Comparison of ENCODE assay signal across 14 cellular contexts in genomic region chr17:38861399-38861843, GRCh38. TPM values are rescaled to one million over a fixed set of nuclear protein-coding genes. Genes with fewer than 3 reads are reported as not detected.
A peak's percentile ranks its signal among the peaks of the same experiment; 100 is the strongest.
DNase-seq lines count a peak whose midpoint lies in the region; ATAC-seq and TF ChIP-seq lines count a peak whose summit lies in the region.
"Had no signal": no experiment of that assay in that cellular context is flagged by ENCODE, and none has a peak within 500 bp of the region (broad histone marks: within the 10 kb centered on the region; RNA-seq: fewer than 3 reads in every experiment).

No MANE protein-coding gene starts in this region.

- H3K27me3 ChIP-seq in Panc1 (ENCODE audit: control insufficient read depth, insufficient read depth, low read length), result no peaks in the 10 kb centered on the region
- no peaks in the 10 kb centered on the region for H3K27me3 ChIP-seq in foreskin keratinocyte
- no peaks in the 10 kb centered on the region for H3K27me3 ChIP-seq in left ventricle myocardium inferior (ENCODE audit: low read depth)
- H3K27me3 ChIP-seq: gastroesophageal sphincter had no signal

- no peaks in the 10 kb centered on the region for H3K4me1 ChIP-seq in Panc1 (ENCODE audit: control insufficient read depth, insufficient read depth, low read length)
- H3K4me1 ChIP-seq in foreskin keratinocyte, result peaks cover 4% of the 10 kb centered on the region
- no peaks in the 10 kb centered on the region for H3K4me1 ChIP-seq in left ventricle myocardium inferior
- H3K4me1 ChIP-seq: gastroesophageal sphincter, prostate gland had no signal

- ATAC-seq in Panc1 (peak; percentile 96), foreskin keratinocyte (peak; percentile 25), GM18870 (IDR thresholded peaks at IDR 0.05; ENCODE audit: unreplicated experiment) (no peak)
- ATAC-seq: gastroesophageal sphincter had no signal

- H3K9me3 ChIP-seq in Panc1 (ENCODE audit: control insufficient read depth, insufficient read depth, low read depth, low read length) (no peaks in the 10 kb centered on the region), left ventricle myocardium inferior (replicated peaks) (no peaks in the 10 kb centered on the region)
- H3K9me3 ChIP-seq: gastroesophageal sphincter, prostate gland, thoracic aorta had no signal

- TF ChIP-seq CTCF in GM13977 (IDR thresholded peaks at IDR 0.05; ENCODE audit: extremely low read depth, insufficient read depth, missing control alignments), result no peak
- TF ChIP-seq CTCF in Panc1 (IDR thresholded peaks at IDR 0.05), result no peak
- no peak for TF ChIP-seq CTCF in foreskin keratinocyte (conservative IDR thresholded peaks at IDR 0.05)
- TF ChIP-seq CTCF in left ventricle myocardium inferior (IDR thresholded peaks at IDR 0.05; ENCODE audit: borderline replicate concordance), result no peak

- H3K27ac ChIP-seq in Panc1 (ENCODE audit: low read length) (no peak overlapping the region), foreskin keratinocyte (no peak overlapping the region), left ventricle myocardium inferior (replicated peaks) (no peak overlapping the region)
- H3K27ac ChIP-seq: gastroesophageal sphincter, prostate gland, thoracic aorta had no signal

- intact Hi-C loops in Panc1 (cut with micrococcal nuclease; ENCODE audit: unreplicated experiment) (no loop called here), left ventricle myocardium inferior (cut with micrococcal nuclease) (loop anchor here (10.0 kb wide), 1 partner anchor 63 kb away; the partner anchor contains the start of gene LASP1NB)

- BruUV-seq in Panc1 (replicated peaks; lab: Mats Ljungman, UMichigan), result no TSS peak

- H3K4me3 ChIP-seq in Panc1 (ENCODE audit: low read depth in 2 of 2, low read length in 2 of 2) (no peak overlapping the region), left ventricle myocardium inferior (no peak overlapping the region)
- H3K4me3 ChIP-seq: gastroesophageal sphincter, prostate gland, thoracic aorta had no signal

- CTCF ChIA-PET in Panc1 (lab: Charles Lee), result interaction anchor here (0.7 kb wide), 1 partner anchor 292 kb away, joined by 3 read pairs; no protein-coding TSS in a partner anchor

- in situ Hi-C loops in GM13977 (cut with MboI; ENCODE audit: low pct_unique_long_range_greater_than_20kb, low sequenced_read_pairs, unreplicated experiment) (no loop called here), Panc1 (cut with HindIII; ENCODE audit: low pct_unique_long_range_greater_than_20kb, low sequenced_read_pairs) (no loop called here)

- POLR2A ChIA-PET in Panc1 (lab: Charles Lee), result no interaction called here

- DNase-seq in NCI-H1436 (lab: John Stamatoyannopoulos, UW), result peak; percentile 50
- DNase-seq in NCI-H1436 treated with DMSO at 0.1 percent for 48 hours (lab: John Stamatoyannopoulos, UW), result no peak
- peak; percentile 9 for DNase-seq in GM13977 (ENCODE audit: low spot score)
- peak; percentile 64 for DNase-seq in Panc1 (ENCODE audit: low read depth, low spot score)
- no peak for DNase-seq in foreskin keratinocyte
- no peak for DNase-seq in NCI-H128 (lab: John Stamatoyannopoulos, UW; ENCODE audit: unreplicated experiment)
- no peak for DNase-seq in left ventricle myocardium inferior
- DNase-seq: cerebellar nuclear complex; NCI-H2081 treated with DMSO at 0.1 percent for 48 hours; stimulated activated CD4-positive, alpha-beta T cell treated with anti-CD3 and anti-CD28 coated beads, Interleukin-4, amount 100 ng/mL, for 4 hours had no signal

- H3K36me3 ChIP-seq in Panc1 (ENCODE audit: control insufficient read depth, insufficient read depth, low read length) (no peaks in the 10 kb centered on the region), left ventricle myocardium inferior (no peaks in the 10 kb centered on the region)
- H3K36me3 ChIP-seq: gastroesophageal sphincter, prostate gland, thoracic aorta had no signal

RNA-seq across cellular contexts. Expression of gene RPL23, which starts 7.9 kb away (rescaled TPM):
- total RNA-seq in Panc1 (2021; ENCODE audit: unreplicated experiment) (649 TPM), foreskin keratinocyte (1,973 and 2,061 TPM in 2 replicates), left ventricle myocardium inferior (760 TPM)
- 684 TPM for polyA plus RNA-seq in Panc1 (2012; ENCODE audit: insufficient read length)
- polyA plus RNA-seq in foreskin keratinocyte, result 3,137 and 3,324 TPM in 2 replicates

RNA-seq across cellular contexts. Expression of gene LASP1, which starts 8.4 kb away (rescaled TPM):
- total RNA-seq in Panc1 (2021; ENCODE audit: unreplicated experiment) (112 TPM), foreskin keratinocyte (168 and 171 TPM in 2 replicates), left ventricle myocardium inferior (29.4 TPM)
- polyA plus RNA-seq in Panc1 (2012; ENCODE audit: insufficient read length), result 117 TPM
- 117 and 128 TPM in 2 replicates for polyA plus RNA-seq in foreskin keratinocyte

RNA-seq across cellular contexts. Expression of gene CWC25, which starts 36.3 kb away (rescaled TPM):
- total RNA-seq in Panc1 (2021; ENCODE audit: unreplicated experiment) (13.6 TPM), foreskin keratinocyte (13.2 and 13.8 TPM in 2 replicates), left ventricle myocardium inferior (8.7 TPM)
- polyA plus RNA-seq in Panc1 (2012; ENCODE audit: insufficient read length), result 9.0 TPM
- 9.4 and 11.1 TPM in 2 replicates for polyA plus RNA-seq in foreskin keratinocyte

Comparison
In these comparisons a context has a peak if more than half of its experiments do, and no peak if none do; other contexts are left out.
1. DNase-seq: peak in NCI-H1436 (single experiment), GM13977 (single experiment) and Panc1 (single experiment); none in NCI-H1436 treated with DMSO at 0.1 percent for 48 hours (single experiment), foreskin keratinocyte (0 of 2), NCI-H128 (single experiment) and left ventricle myocardium inferior (single experiment).